Comparison of ENCODE assay signal across 18 cellular contexts in the genomic region with DNA sequence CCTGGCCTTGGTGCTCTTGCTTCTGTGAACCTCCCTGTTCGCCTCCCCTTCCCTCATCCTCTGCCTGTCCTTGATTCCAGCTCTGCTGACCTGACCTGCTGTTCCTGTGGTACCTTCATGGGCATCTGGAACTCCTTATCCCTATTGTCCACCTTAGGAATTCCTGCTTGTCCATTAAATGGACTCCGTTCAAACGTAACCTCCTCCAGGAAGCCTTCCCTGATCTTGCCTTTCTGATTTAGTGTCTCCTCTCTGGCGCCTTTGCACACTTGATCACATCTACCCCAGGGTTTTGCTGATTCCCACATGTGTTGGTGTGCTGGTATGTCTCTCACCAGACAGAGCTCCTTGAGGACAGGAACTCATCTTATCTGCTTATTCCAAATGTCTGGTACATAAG. TPM values are rescaled to one million over a fixed set of nuclear protein-coding genes. Genes with fewer than 3 reads are reported as not detected.
"Had no signal": no experiment of that assay in that cellular context is flagged by ENCODE, and none has a peak within 500 bp of the region (broad histone marks: within the 10 kb centered on the region; RNA-seq: fewer than 3 reads in every experiment).

No MANE protein-coding gene starts in this region.

- H3K27me3 ChIP-seq: ascending aorta, thyroid gland had no signal

- DNase-seq: activated CD4-positive, alpha-beta T cell treated with anti-CD3 and anti-CD28 coated beads for 4 hours; activated CD8-positive, alpha-beta memory T cell treated with anti-CD3 and anti-CD28 coated beads, Interleukin-2, amount 50 U/mL, for 48 hours; activated CD8-positive, alpha-beta T cell treated with anti-CD3 and anti-CD28 coated beads for 36 hours; activated naive CD4-positive, alpha-beta T cell; midbrain; natural killer cell; nucleus accumbens; stimulated activated CD4-positive, alpha-beta T cell treated with anti-CD3 and anti-CD28 coated beads, Interleukin-4, amount 100 ng/mL, for 1 hour; stimulated activated CD8-positive, alpha-beta memory T cell treated with anti-CD3 and anti-CD28 coated beads, Interleukin-4, amount 100 ng/mL, for 48 hours; stimulated activated naive CD8-positive, alpha-beta T cell treated with anti-CD3 and anti-CD28 coated beads, Interleukin-15, Interleukin-2, amounts not matched to agents 100 U/mL and 50 U/mL, for 24 hours; T-helper 1 cell; thyroid gland had no signal

- H3K4me3 ChIP-seq: ascending aorta, lower lobe of right lung, SK-N-MC, thyroid gland had no signal

- H3K36me3 ChIP-seq: ascending aorta, lower lobe of right lung, thyroid gland had no signal

- FAIRE-seq: bronchial epithelial cell, colon had no signal

- H3K9me3 ChIP-seq: ascending aorta, lower lobe of right lung, thyroid gland had no signal

- H3K27ac ChIP-seq: ascending aorta, SK-N-MC, thyroid gland had no signal

- ATAC-seq: activated CD8-positive, alpha-beta T cell treated with anti-CD3 and anti-CD28 coated beads for 36 hours; natural killer cell; stimulated activated naive CD8-positive, alpha-beta T cell treated with anti-CD3 and anti-CD28 coated beads, Interleukin-15, Interleukin-2, amounts not matched to agents 100 U/mL and 50 U/mL, for 24 hours had no signal

RNA-seq across cellular contexts. Expression of a gene that starts 55.4 kb away (rescaled TPM):
- total RNA-seq: activated CD8-positive, alpha-beta T cell treated with anti-CD3 and anti-CD28 coated beads for 36 hours; ascending aorta; natural killer cell; progenitor cell of endocrine pancreas; thyroid gland had no signal
